In genomic region chr9:113931140-113931539, GRCh38 we compare ENCODE assay signal across 16 cellular contexts. TPM values are rescaled to one million over a fixed set of nuclear protein-coding genes. Genes with fewer than 3 reads are reported as not detected.
DNase-seq lines count a peak whose midpoint lies in the region; TF ChIP-seq lines count a peak whose summit lies in the region.
"Had no signal": no experiment of that assay in that cellular context is flagged by ENCODE, and none has a peak within 500 bp of the region (broad histone marks: within the 10 kb centered on the region; RNA-seq: fewer than 3 reads in every experiment).

No MANE protein-coding gene starts in this region.

- peaks cover 0 to 30% (median 14%) of the 10 kb centered on the region in 8 donors for H3K9me3 Mint-ChIP-seq in CD4-positive, alpha-beta memory T cell

- no peak for TF ChIP-seq POLR2A in Peyer's patch (IDR thresholded peaks at IDR 0.05)

- POLR2A ChIA-PET in CD4-positive, alpha-beta memory T cell (lab: Charles Lee; ENCODE audit: partially characterized antibody), result no interaction called here

- H3K4me3 Mint-ChIP-seq in CD4-positive, alpha-beta memory T cell, result no peak overlapping the region
- H3K4me3 Mint-ChIP-seq: CD4-positive, alpha-beta T cell had no signal

- no peaks in the 10 kb centered on the region for H3K27me3 ChIP-seq in CD4-positive, alpha-beta memory T cell (ENCODE audit: insufficient read depth, low read length)
- no peaks in the 10 kb centered on the region for H3K27me3 ChIP-seq in Peyer's patch

- no peaks in the 10 kb centered on the region for H3K4me1 Mint-ChIP-seq in CD4-positive, alpha-beta memory T cell

- CTCF ChIA-PET in CD4-positive, alpha-beta memory T cell (lab: Charles Lee; ENCODE audit: partially characterized antibody), result no interaction called here

- DNase-seq in DMS 273 (lab: John Stamatoyannopoulos, UW; ENCODE audit: unreplicated experiment) (peak; percentile 87), NCI-H2171 treated with DMSO at 0.1 percent for 48 hours (lab: John Stamatoyannopoulos, UW) (peak; percentile 90), coronary artery (ENCODE audit: low spot score) (peak; percentile 28), left kidney (ENCODE audit: low read depth, low spot score) (peak; percentile 31), mesenteric fat pad (ENCODE audit: low spot score) (no peak), Peyer's patch (no peak)
- no peak for DNase-seq in activated CD4-positive, alpha-beta T cell treated with anti-CD3 and anti-CD28 coated beads for 48 hours
- DNase-seq in CD4-positive, alpha-beta memory T cell, result no peak
- DNase-seq: Calu3; CD4-positive, alpha-beta T cell; MV-4-11; NCI-H187 treated with DMSO at 0.1 percent for 48 hours; SHP77 treated with DMSO at 0.1 percent for 48 hours; SK-N-SH had no signal

- H3K9me3 ChIP-seq in CD4-positive, alpha-beta memory T cell (ENCODE audit: control insufficient read depth in 1 of 2, low read length in 2 of 2), result no peaks in the 10 kb centered on the region
- no peaks in the 10 kb centered on the region for H3K9me3 ChIP-seq in Peyer's patch

- peaks cover 2 to 9% of the 10 kb centered on the region in 2 donors for H3K27me3 Mint-ChIP-seq in CD4-positive, alpha-beta memory T cell
- H3K27me3 Mint-ChIP-seq: CD4-positive, alpha-beta T cell had no signal

- H3K4me3 ChIP-seq in coronary artery, result no peak overlapping the region
- no peak overlapping the region for H3K4me3 ChIP-seq in CD4-positive, alpha-beta memory T cell (ENCODE audit: low read length in 2 of 2)
- no peak overlapping the region for H3K4me3 ChIP-seq in Peyer's patch

- H3K27ac Mint-ChIP-seq in CD4-positive, alpha-beta memory T cell, result no peak overlapping the region
- H3K27ac Mint-ChIP-seq: CD4-positive, alpha-beta T cell had no signal

- H3K4me1 ChIP-seq in CD4-positive, alpha-beta memory T cell (ENCODE audit: insufficient read depth, low read length), result no peaks in the 10 kb centered on the region
- no peaks in the 10 kb centered on the region for H3K4me1 ChIP-seq in Peyer's patch

- intact Hi-C loops in CD4-positive, alpha-beta memory T cell (cut with micrococcal nuclease), result no loop called here

- H3K36me3 ChIP-seq in CD4-positive, alpha-beta memory T cell (ENCODE audit: insufficient read depth, low read length), result no peaks in the 10 kb centered on the region
- no peaks in the 10 kb centered on the region for H3K36me3 ChIP-seq in Peyer's patch

- TF ChIP-seq CTCF in coronary artery (IDR thresholded peaks at IDR 0.05) (no peak), Peyer's patch (IDR thresholded peaks at IDR 0.05) (no peak)

- no peak overlapping the region for H3K27ac ChIP-seq in coronary artery
- no peak overlapping the region for H3K27ac ChIP-seq in CD4-positive, alpha-beta memory T cell (ENCODE audit: low read depth, low read length)
- H3K27ac ChIP-seq in Peyer's patch, result no peak overlapping the region
- H3K27ac ChIP-seq: KMS-11 had no signal

- no peaks in the 10 kb centered on the region for H3K36me3 Mint-ChIP-seq in CD4-positive, alpha-beta memory T cell

RNA-seq across cellular contexts. Expression of gene ZNF618, which starts 55.0 kb away (rescaled TPM):
- 8.2 TPM for total RNA-seq in mesenteric fat pad
- 1 to 10 TPM in 1 of 2 experiments, under 1 TPM in 1; 0.80 to 1.7 TPM for total RNA-seq in CD4-positive, alpha-beta memory T cell
- polyA plus RNA-seq in CD4-positive, alpha-beta memory T cell, result under 1 TPM in 1 of 2 donors, not detected in 1; 0.79 TPM
- total RNA-seq in Peyer's patch, result 10 to 100 TPM in 1 of 4 donors, 1 to 10 TPM in 3; 2.8 to 26.4 (median 4.1) TPM
- total RNA-seq: OCI-LY7 had no signal

Comparison
In these comparisons a context has a peak if more than half of its experiments do, and no peak if none do; other contexts are left out.
1. DNase-seq: peak in DMS 273 (single experiment), NCI-H2171 treated with DMSO at 0.1 percent for 48 hours (single experiment), coronary artery (single experiment) and left kidney (single experiment); none in mesenteric fat pad (single experiment), activated CD4-positive, alpha-beta T cell treated with anti-CD3 and anti-CD28 coated beads for 48 hours (single experiment), CD4-positive, alpha-beta memory T cell (0 of 5) and Peyer's patch (0 of 3).